In the genomic region with DNA sequence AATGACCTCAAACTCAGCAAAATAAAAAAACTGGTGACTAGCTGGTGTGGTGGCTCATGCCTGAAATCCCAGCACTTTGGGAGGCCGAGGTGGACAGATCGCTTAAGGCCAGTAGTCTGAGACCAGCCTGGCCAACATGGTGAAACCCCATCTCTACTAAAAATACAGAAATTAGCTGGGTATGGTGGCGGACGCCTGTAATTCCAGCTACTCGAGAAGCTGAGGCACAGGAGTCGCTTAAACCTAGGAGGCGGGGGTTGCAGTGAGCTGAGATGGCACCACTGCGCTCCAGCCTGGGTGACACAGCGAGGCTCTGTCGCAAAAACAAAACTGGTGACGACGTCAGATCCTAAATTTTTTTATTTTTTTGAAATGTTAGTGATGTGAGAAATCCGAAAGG, we compare ENCODE assay signal across 9 cellular contexts.
DNase-seq lines count a peak whose midpoint lies in the region; ATAC-seq and TF ChIP-seq lines count a peak whose summit lies in the region.
"Had no signal": no experiment of that assay in that cellular context is flagged by ENCODE, and none has a peak within 500 bp of the region (broad histone marks: within the 10 kb centered on the region; RNA-seq: fewer than 3 reads in every experiment).

No MANE protein-coding gene starts in this region.

- intact Hi-C loops in left ventricle myocardium inferior (cut with micrococcal nuclease) (no loop called here), sciatic nerve (cut with DNase I) (loop anchor here (5.0 kb wide), 1 partner anchor 86 kb away; no protein-coding TSS in a partner anchor)

- peak overlapping the region; percentile 25 for H3K4me3 ChIP-seq in SJCRH30
- H3K4me3 ChIP-seq in left ventricle myocardium inferior, result no peak overlapping the region

- no peak for DNase-seq in SJCRH30
- DNase-seq in left ventricle myocardium inferior, result no peak
- peak; percentile 48 for DNase-seq in sciatic nerve (ENCODE audit: low spot score)
- DNase-seq in hippocampal formation (lab: John Stamatoyannopoulos, UW), result no peak
- no peak for DNase-seq in natural killer cell treated with Interleukin-12 subunit alpha and Interleukin-12 subunit beta and Interleukin-15 and Interleukin-18, amount 100 ng/mL, for 72 hours (ENCODE audit: low spot score)
- no peak for DNase-seq in DMS 273 (lab: John Stamatoyannopoulos, UW; ENCODE audit: unreplicated experiment)
- no peak for DNase-seq in HEK293T (ENCODE audit: extremely low spot score)
- DNase-seq: Kasumi-1 had no signal

- H3K36me3 Mint-ChIP-seq in natural killer cell treated with Interleukin-12 subunit alpha and Interleukin-12 subunit beta and Interleukin-15 and Interleukin-18, amount 100 ng/mL, for 72 hours, result no peaks in the 10 kb centered on the region

- H3K4me3 Mint-ChIP-seq in natural killer cell treated with Interleukin-12 subunit alpha and Interleukin-12 subunit beta and Interleukin-15 and Interleukin-18, amount 100 ng/mL, for 72 hours, result no peak overlapping the region

- H3K27ac Mint-ChIP-seq in natural killer cell treated with Interleukin-12 subunit alpha and Interleukin-12 subunit beta and Interleukin-15 and Interleukin-18, amount 100 ng/mL, for 72 hours, result no peak overlapping the region

- no peaks in the 10 kb centered on the region for H3K36me3 ChIP-seq in SJCRH30
- no peaks in the 10 kb centered on the region for H3K36me3 ChIP-seq in left ventricle myocardium inferior

- H3K4me1 Mint-ChIP-seq in natural killer cell treated with Interleukin-12 subunit alpha and Interleukin-12 subunit beta and Interleukin-15 and Interleukin-18, amount 100 ng/mL, for 72 hours (ENCODE audit: low read depth in 2 of 2), result peaks cover 13% of the 10 kb centered on the region in 2 donors

- POLR2A ChIA-PET in HEK293T (lab: Yijun Ruan, JAX), result interaction anchor here (1.0 to 6.1 kb wide), 3 partner anchors 49 to 87 kb away, joined by 3 to 93 read pairs (median 5); partner anchors contain the start of gene TOB1

- H3K27ac ChIP-seq in C4-2B (peak overlapping the region; percentile 100), SJCRH30 (peak overlapping the region; percentile 81), left ventricle myocardium inferior (replicated peaks) (peak overlapping the region; percentile 92)

- H3K9me3 Mint-ChIP-seq in natural killer cell treated with Interleukin-12 subunit alpha and Interleukin-12 subunit beta and Interleukin-15 and Interleukin-18, amount 100 ng/mL, for 72 hours, result no peaks in the 10 kb centered on the region

- H3K27me3 Mint-ChIP-seq in natural killer cell treated with Interleukin-12 subunit alpha and Interleukin-12 subunit beta and Interleukin-15 and Interleukin-18, amount 100 ng/mL, for 72 hours, result peaks cover 0 to 8% of the 10 kb centered on the region in 2 donors

- no peak for TF ChIP-seq CTCF in C4-2B (conservative IDR thresholded peaks at IDR 0.05)
- TF ChIP-seq CTCF in left ventricle myocardium inferior (IDR thresholded peaks at IDR 0.05; ENCODE audit: borderline replicate concordance), result no peak

- no peaks in the 10 kb centered on the region for H3K27me3 ChIP-seq in SJCRH30
- no peaks in the 10 kb centered on the region for H3K27me3 ChIP-seq in left ventricle myocardium inferior (ENCODE audit: low read depth)

- CTCF ChIA-PET in HEK293T (lab: Yijun Ruan, JAX), result interaction anchor here (0.6 to 3.5 kb wide), 7 partner anchors 8 to 166 kb away, joined by 3 to 62 read pairs (median 3); partner anchors contain the start of gene TOB1

- H3K9me3 ChIP-seq in SJCRH30 (replicated peaks) (no peaks in the 10 kb centered on the region), left ventricle myocardium inferior (replicated peaks) (no peaks in the 10 kb centered on the region)

- H3K4me1 ChIP-seq in SJCRH30, result peaks cover 54% of the 10 kb centered on the region
- H3K4me1 ChIP-seq in left ventricle myocardium inferior, result peaks cover 67% of the 10 kb centered on the region

- ATAC-seq in sciatic nerve, result no peak
- no peak for ATAC-seq in natural killer cell treated with Interleukin-12 subunit alpha and Interleukin-12 subunit beta and Interleukin-15 and Interleukin-18, amount 100 ng/mL, for 72 hours

TF ChIP-seq in HEK293T, 16 proteins besides CTCF, POLR2A, EP300 and RAD21:
- no peak for TF ChIP-seq ARNT (IDR thresholded peaks at IDR 0.05)
- TF ChIP-seq FOXA1 (IDR thresholded peaks at IDR 0.05), result no peak
- TF ChIP-seq, protein P1, sequence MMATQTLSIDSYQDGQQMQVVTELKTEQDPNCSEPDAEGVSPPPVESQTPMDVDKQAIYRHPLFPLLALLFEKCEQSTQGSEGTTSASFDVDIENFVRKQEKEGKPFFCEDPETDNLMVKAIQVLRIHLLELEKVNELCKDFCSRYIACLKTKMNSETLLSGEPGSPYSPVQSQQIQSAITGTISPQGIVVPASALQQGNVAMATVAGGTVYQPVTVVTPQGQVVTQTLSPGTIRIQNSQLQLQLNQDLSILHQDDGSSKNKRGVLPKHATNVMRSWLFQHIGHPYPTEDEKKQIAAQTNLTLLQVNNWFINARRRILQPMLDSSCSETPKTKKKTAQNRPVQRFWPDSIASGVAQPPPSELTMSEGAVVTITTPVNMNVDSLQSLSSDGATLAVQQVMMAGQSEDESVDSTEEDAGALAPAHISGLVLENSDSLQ (IDR thresholded peaks at IDR 0.05), result no peak
